ENCODE assay signal across 17 cellular contexts in genomic region chr3:161284989-161285388, GRCh38.
DNase-seq lines count a peak whose midpoint lies in the region; ATAC-seq and TF ChIP-seq lines count a peak whose summit lies in the region.
"Had no signal": no experiment of that assay in that cellular context is flagged by ENCODE, and none has a peak within 500 bp of the region (broad histone marks: within the 10 kb centered on the region; RNA-seq: fewer than 3 reads in every experiment).

No MANE protein-coding gene starts in this region.

- H3K9ac ChIP-seq in GM23248 (no peak overlapping the region), colonic mucosa (ENCODE audit: low read depth in 2 of 2, low read length in 2 of 2) (no peak overlapping the region)
- H3K9ac ChIP-seq: KMS-11 had no signal

- in situ Hi-C loops in GM23248 (cut with MboI) = no loop called here

- CTCF ChIA-PET in RWPE1 (lab: Yijun Ruan, JAX) = interaction anchor here (1.2 kb wide), 1 partner anchor 124 kb away, joined by 5 read pairs; no protein-coding TSS in a partner anchor

- intact Hi-C loops in colonic mucosa (cut with DNase I) = no loop called here

- ATAC-seq in esophagus mucosa = peak; percentile 96
- no peak for ATAC-seq in HG03432 (IDR thresholded peaks at IDR 0.05; ENCODE audit: unreplicated experiment)
- ATAC-seq: GM23338 had no signal

- H3K36me3 ChIP-seq in GM23248 (ENCODE audit: low read depth) (no peaks in the 10 kb centered on the region), colonic mucosa (no peaks in the 10 kb centered on the region)
- H3K36me3 ChIP-seq: SJCRH30 had no signal

- no peaks in the 10 kb centered on the region for H3K27me3 ChIP-seq in GM23248 (replicated peaks; ENCODE audit: insufficient read depth)
- no peaks in the 10 kb centered on the region for H3K27me3 ChIP-seq in colonic mucosa
- H3K27me3 ChIP-seq: SJCRH30 had no signal

- POLR2A ChIA-PET in RWPE1 (lab: Yijun Ruan, JAX; ENCODE audit: low non-redundant PET) = no interaction called here

- H3F3A ChIP-seq in GM23248 (ENCODE audit: insufficient read depth) = no peaks in the 10 kb centered on the region

- no peak overlapping the region for H2AFZ ChIP-seq in GM23248
- H2AFZ ChIP-seq: GM23338 had no signal

- no peaks in the 10 kb centered on the region for H3K79me2 ChIP-seq in GM23248 (ENCODE audit: insufficient read depth)

- H3K9me2 ChIP-seq in GM23248 (ENCODE audit: insufficient read depth) = no peaks in the 10 kb centered on the region

- H4K20me1 ChIP-seq in GM23248 (ENCODE audit: insufficient read depth) = no peaks in the 10 kb centered on the region

- no peak overlapping the region for H3K4me2 ChIP-seq in GM23248 (ENCODE audit: unreplicated experiment)
- H3K4me2 ChIP-seq: GM23338, KMS-11 had no signal

- no peak overlapping the region for H3K27ac ChIP-seq in GM23248
- peak overlapping the region; percentile 74 for H3K27ac ChIP-seq in RWPE1
- H3K27ac ChIP-seq in colonic mucosa = no peak overlapping the region
- H3K27ac ChIP-seq: KMS-11, SJCRH30 had no signal

- DNase-seq in GM23248 (peak; percentile 31), RWPE1 (ENCODE audit: low spot score) (peak; percentile 55), iris pigment epithelial cell (ENCODE audit: low read depth) (peak; percentile 8), glomerular visceral epithelial cell (ENCODE audit: extremely low spot score) (no peak), colonic mucosa (no peak)
- DNase-seq: C1 segment of cervical spinal cord, DMS53, NCI-H1105 treated with DMSO at 0.1 percent for 48 hours, NCI-H2029, NCI-H2171 treated with DMSO at 0.1 percent for 48 hours, NCI-H510A, SJCRH30, SW 1271 had no signal

- H3K4me1 ChIP-seq in GM23248 (ENCODE audit: insufficient read depth) (no peaks in the 10 kb centered on the region), colonic mucosa (no peaks in the 10 kb centered on the region)
- H3K4me1 ChIP-seq: SJCRH30 had no signal

- no peak overlapping the region for H3K4me3 ChIP-seq in GM23248
- H3K4me3 ChIP-seq in colonic mucosa = no peak overlapping the region
- H3K4me3 ChIP-seq: GM23338, SJCRH30 had no signal

- no peaks in the 10 kb centered on the region for H3K9me3 ChIP-seq in GM23248 (ENCODE audit: low read depth)
- H3K9me3 ChIP-seq in colonic mucosa = no peaks in the 10 kb centered on the region
- H3K9me3 ChIP-seq: SJCRH30 had no signal

- TF ChIP-seq CTCF in RWPE1 (conservative IDR thresholded peaks at IDR 0.05; ENCODE audit: low read depth) (no peak), colonic mucosa (IDR thresholded peaks at IDR 0.05) (no peak)

- WGBS in GM23248 (ENCODE audit: low coverage in 1 of 2, low lambda C conversion rate in 2 of 2, missing lambda C conversion rate in 2 of 2), 2 experiments = 15 to 23% methylated on average over 4 of the region's 4 CpGs

Comparison
In these comparisons a context has a peak if more than half of its experiments do, and no peak if none do; other contexts are left out.
1. DNase-seq: peak in GM23248 (single experiment), RWPE1 (single experiment) and iris pigment epithelial cell (single experiment); none in glomerular visceral epithelial cell (single experiment) and colonic mucosa (single experiment).